Comparison of ENCODE assay signal across 15 cellular contexts in the genomic region with DNA sequence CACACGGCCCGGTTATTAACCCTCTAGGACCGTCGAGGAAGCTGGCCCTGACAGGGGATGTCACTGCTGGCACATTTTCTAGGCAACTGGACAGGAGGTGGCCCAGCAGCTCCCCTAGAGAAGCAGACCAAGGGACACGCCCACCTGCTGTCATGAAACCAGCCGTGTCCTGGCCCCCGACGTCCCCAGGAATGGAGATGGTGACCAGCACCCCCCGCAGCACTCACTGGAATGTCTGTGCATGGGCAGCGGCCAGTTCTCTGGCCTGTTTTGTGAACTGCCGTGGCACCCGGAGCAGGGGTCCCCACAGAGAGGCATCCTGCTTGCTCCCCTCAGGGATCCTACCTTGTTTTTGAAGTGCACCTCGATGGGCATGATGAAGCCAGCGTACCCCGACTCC.
"Had no signal": no experiment of that assay in that cellular context is flagged by ENCODE, and none has a peak within 500 bp of the region (broad histone marks: within the 10 kb centered on the region; RNA-seq: fewer than 3 reads in every experiment).

No MANE protein-coding gene starts in this region.

- H3K4me1 ChIP-seq: adrenal gland, colonic mucosa, testis had no signal

- H3K9me3 Mint-ChIP-seq: activated B cell treated with CpG ODN at 0.5 μM for 24 hours; activated CD4-positive, alpha-beta T cell treated with anti-CD3 and anti-CD28 coated beads, Interleukin-2, amount 10 ng/mL, durations not matched to agents 24 days and 14 days; naive B cell had no signal

- H3K27me3 Mint-ChIP-seq: activated B cell treated with CpG ODN at 0.5 μM for 24 hours; activated CD4-positive, alpha-beta T cell treated with anti-CD3 and anti-CD28 coated beads, Interleukin-2, amount 10 ng/mL, durations not matched to agents 24 days and 14 days; naive B cell had no signal

- H3K4me3 ChIP-seq: adrenal gland, colonic mucosa, prostate gland, right lobe of liver, stomach, testis, upper lobe of right lung had no signal

- FAIRE-seq: islet of Langerhans, TTC549 had no signal

- H3K27me3 ChIP-seq: adrenal gland, colonic mucosa, right lobe of liver, stomach, testis, upper lobe of right lung had no signal

- H3K4me3 Mint-ChIP-seq: activated B cell treated with CpG ODN at 0.5 μM for 24 hours; activated CD4-positive, alpha-beta T cell treated with anti-CD3 and anti-CD28 coated beads, Interleukin-2, amount 10 ng/mL, durations not matched to agents 24 days and 14 days; naive B cell had no signal

- H3K27ac ChIP-seq: colonic mucosa, prostate gland, right lobe of liver, stomach, testis, upper lobe of right lung had no signal

- DNase-seq: activated B cell treated with CpG ODN at 0.5 μM for 24 hours; activated CD4-positive, alpha-beta T cell treated with anti-CD3 and anti-CD28 coated beads, Interleukin-2, amount 10 ng/mL, durations not matched to agents 24 days and 14 days; activated CD8-positive, alpha-beta memory T cell treated with anti-CD3 and anti-CD28 coated beads for 24 hours; activated naive CD4-positive, alpha-beta T cell; colonic mucosa; naive B cell; stomach; testis; upper lobe of right lung had no signal

- ATAC-seq: esophagus mucosa, right lobe of liver had no signal

- H3K9me3 ChIP-seq: adrenal gland, colonic mucosa, prostate gland, right lobe of liver, stomach, testis, upper lobe of right lung had no signal

- H3K27ac Mint-ChIP-seq: activated B cell treated with CpG ODN at 0.5 μM for 24 hours; activated CD4-positive, alpha-beta T cell treated with anti-CD3 and anti-CD28 coated beads, Interleukin-2, amount 10 ng/mL, durations not matched to agents 24 days and 14 days had no signal

- H3K36me3 ChIP-seq: colonic mucosa, prostate gland had no signal
